8 cellular contexts compared by ENCODE assay signal in genomic region chr7:101126651-101127459, GRCh38. TPM values are rescaled to one million over a fixed set of nuclear protein-coding genes. Genes with fewer than 3 reads are reported as not detected.
A peak's percentile ranks its signal among the peaks of the same experiment; 100 is the strongest.
DNase-seq lines count a peak whose midpoint lies in the region; ATAC-seq and TF ChIP-seq lines count a peak whose summit lies in the region.

Gene SERPINE1 (plus strand): TSS chr7:101127104. CDS start chr7:101128394, 1,290 bp downstream.

- no peak within 1 kb of the TSS for H2BK5ac ChIP-seq in neuronal stem cell (ENCODE audit: low read length)

- peak; percentile 79 for ATAC-seq in activated T-helper 17 cell treated with anti-CD3 and anti-CD28 coated beads, Interleukin-2, amount 50 U/mL, for 72 hours (replicated peaks)
- ATAC-seq in GM21390 (IDR thresholded peaks at IDR 0.05; ENCODE audit: unreplicated experiment), result no peak

- no peaks in the 10 kb centered on the region for H3F3A ChIP-seq in OCI-LY1 (ENCODE audit: insufficient read depth, low read length)

- no peaks in the 10 kb centered on the region for H3K9me3 Mint-ChIP-seq in activated T-helper 17 cell treated with anti-CD3 and anti-CD28 coated beads, Interleukin-2, amount 50 U/mL, for 72 hours

- H3K36me3 ChIP-seq in HEK293 (ENCODE audit: control insufficient read depth in 2 of 2, insufficient read depth in 1 of 2, low read length in 2 of 2) (no peaks in the 10 kb centered on the region), OCI-LY1 (ENCODE audit: insufficient read depth, low read length) (no peaks in the 10 kb centered on the region), neuronal stem cell (replicated peaks in 1 of 2; ENCODE audit: control insufficient read depth in 2 of 2, insufficient read depth in 2 of 2, low read length in 2 of 2) (no peaks in the 10 kb centered on the region), urinary bladder (ENCODE audit: insufficient read depth) (no peaks in the 10 kb centered on the region)

- H3K4me3 Mint-ChIP-seq in activated T-helper 17 cell treated with anti-CD3 and anti-CD28 coated beads, Interleukin-2, amount 50 U/mL, for 72 hours, result peak within 1 kb of the TSS; percentile 65

- DNase-seq in GM12864 (ENCODE audit: low read depth), result peak; percentile 58
- peak; percentile 73 for DNase-seq in foreskin melanocyte
- no peak for DNase-seq in neuronal stem cell (ENCODE audit: low spot score)

- no peaks in the 10 kb centered on the region for H3K36me3 Mint-ChIP-seq in activated T-helper 17 cell treated with anti-CD3 and anti-CD28 coated beads, Interleukin-2, amount 50 U/mL, for 72 hours (ENCODE audit: low read depth)

- H3K23ac ChIP-seq in neuronal stem cell (ENCODE audit: low read depth, low read length, poor library complexity), result no peak within 1 kb of the TSS

- H3K9me2 ChIP-seq in OCI-LY1 (ENCODE audit: low read depth, low read length), result no peaks in the 10 kb centered on the region

- no peaks in the 10 kb centered on the region for H3K9me3 ChIP-seq in HEK293 (ENCODE audit: control insufficient read depth, insufficient read depth, low read depth, low read length)
- H3K9me3 ChIP-seq in OCI-LY1 (ENCODE audit: low read length), result no peaks in the 10 kb centered on the region
- H3K9me3 ChIP-seq in neuronal stem cell (replicated peaks in 1 of 2; ENCODE audit: control insufficient read depth in 2 of 2, insufficient read depth in 1 of 2, low read depth in 1 of 2, low read length in 2 of 2), result no peaks in the 10 kb centered on the region

- no peak within 1 kb of the TSS for H2BK120ac ChIP-seq in neuronal stem cell (ENCODE audit: low read depth, low read length)

- H4K20me1 ChIP-seq in OCI-LY1 (ENCODE audit: insufficient read depth, low read length), result no peaks in the 10 kb centered on the region

- POLR2A ChIA-PET in HEK293 (lab: Yijun Ruan, JAX), result interaction anchor here (0.6 to 1.6 kb wide), 6 partner anchors 10 to 39 kb away, joined by 3 to 4 read pairs (median 3); partner anchors contain the start of gene VGF

- H3K4me1 Mint-ChIP-seq in activated T-helper 17 cell treated with anti-CD3 and anti-CD28 coated beads, Interleukin-2, amount 50 U/mL, for 72 hours, result peaks cover 24% of the 10 kb centered on the region

- H4K8ac ChIP-seq in neuronal stem cell (ENCODE audit: low read depth, low read length), result no peak within 1 kb of the TSS

- no peaks in the 10 kb centered on the region; the same call in 1 of the 2 replicates for H3K4me1 ChIP-seq in HEK293 (ENCODE audit: control insufficient read depth, insufficient read depth, low read length)
- H3K4me1 ChIP-seq in OCI-LY1 (ENCODE audit: insufficient read depth, low read length, severe bottlenecking), result peaks cover 14% of the 10 kb centered on the region
- peaks cover 16 to 28% of the 10 kb centered on the region in 2 donors for H3K4me1 ChIP-seq in neuronal stem cell (ENCODE audit: control insufficient read depth in 2 of 2, insufficient read depth in 1 of 2, low read depth in 1 of 2, low read length in 2 of 2)
- H3K4me1 ChIP-seq in urinary bladder (ENCODE audit: insufficient read depth), result no peaks in the 10 kb centered on the region

- H3K4me3 ChIP-seq in GM12864 (ENCODE audit: low read depth, low read length) (no peak within 1 kb of the TSS), HEK293 (ENCODE audit: low read depth, low read length) (peak within 1 kb of the TSS; percentile 4; the same call in 1 of the 2 replicates), OCI-LY1 (ENCODE audit: low read depth, low read length, poor library complexity, severe bottlenecking) (peak within 1 kb of the TSS; percentile 36), neuronal stem cell (ENCODE audit: low read length in 2 of 2) (peak within 1 kb of the TSS; percentile 33 to 56), urinary bladder (ENCODE audit: low read depth, low read length) (no peak within 1 kb of the TSS)

- no peak within 1 kb of the TSS for H4K91ac ChIP-seq in neuronal stem cell (ENCODE audit: low read depth, low read length, poor library complexity)

- CTCF ChIA-PET in HEK293 (lab: Yijun Ruan, JAX), result interaction anchor here (0.7 to 6.7 kb wide), 4 partner anchors 11 to 42 kb away, joined by 3 to 37 read pairs (median 6); partner anchors contain the start of gene TRIM56

- peak within 1 kb of the TSS; percentile 77 for H2AK5ac ChIP-seq in neuronal stem cell (ENCODE audit: low read depth, low read length)

- H2BK12ac ChIP-seq in neuronal stem cell (ENCODE audit: low read length), result no peak within 1 kb of the TSS

- H3K27me3 Mint-ChIP-seq in activated T-helper 17 cell treated with anti-CD3 and anti-CD28 coated beads, Interleukin-2, amount 50 U/mL, for 72 hours, result peaks cover 49% of the 10 kb centered on the region

- no peak within 1 kb of the TSS; the same call in 1 of the 2 replicates for H3K9ac ChIP-seq in OCI-LY1 (ENCODE audit: low read length)
- H3K9ac ChIP-seq in neuronal stem cell (ENCODE audit: low read depth, low read length, poor library complexity), result no peak within 1 kb of the TSS

- H2BK15ac ChIP-seq in neuronal stem cell (ENCODE audit: low read length), result no peak within 1 kb of the TSS

- peak within 1 kb of the TSS; percentile 50 for H3K27ac Mint-ChIP-seq in activated T-helper 17 cell treated with anti-CD3 and anti-CD28 coated beads, Interleukin-2, amount 50 U/mL, for 72 hours

- H3K27ac ChIP-seq in HEK293 (ENCODE audit: extremely low read depth, low read depth, low read length) (no peak within 1 kb of the TSS), OCI-LY1 (ENCODE audit: low read depth, low read length, poor library complexity, severe bottlenecking) (no peak within 1 kb of the TSS), neuronal stem cell (replicated peaks; ENCODE audit: low read length) (no peak within 1 kb of the TSS), urinary bladder (ENCODE audit: low read depth) (peak within 1 kb of the TSS; percentile 51)

- no peaks in the 10 kb centered on the region for H3K79me2 ChIP-seq in OCI-LY1 (ENCODE audit: insufficient read depth, low read length)

- peak within 1 kb of the TSS; percentile 59 for H3K18ac ChIP-seq in neuronal stem cell (ENCODE audit: low read length)

- WGBS in neuronal stem cell (ENCODE audit: extremely low coverage in 2 of 2, insufficient read length in 2 of 2, insufficient replicate concordance in 1 of 2), 2 donors, result no CpG with 5 or more reads among the region's 22 CpGs
- 3% methylated on average over 22 of the region's 22 CpGs for WGBS in urinary bladder

- H3K4ac ChIP-seq in neuronal stem cell (ENCODE audit: low read length), result no peak within 1 kb of the TSS

- peak within 1 kb of the TSS; percentile 54 for H3K4me2 ChIP-seq in OCI-LY1 (ENCODE audit: low read length)
- peak within 1 kb of the TSS; percentile 35 for H3K4me2 ChIP-seq in neuronal stem cell (ENCODE audit: insufficient read depth, low read length, poor library complexity, severe bottlenecking)

- H3K79me1 ChIP-seq in neuronal stem cell (ENCODE audit: low read depth, low read length), result no peaks in the 10 kb centered on the region

- peak; percentile 43 for TF ChIP-seq CTCF in GM12864 (IDR thresholded peaks at IDR 0.05; ENCODE audit: low read depth, low read length, missing control alignments)
- TF ChIP-seq CTCF in HEK293 (tag by site-specific recombination; IDR thresholded peaks at IDR 0.05), result peak; percentile 39; the same call in 1 of the 2 replicates
- peak; percentile 44 for TF ChIP-seq CTCF in OCI-LY1 (IDR thresholded peaks at IDR 0.05; ENCODE audit: low read length)

- H2AFZ ChIP-seq in OCI-LY1 (ENCODE audit: low read length) (no peak within 1 kb of the TSS), neuronal stem cell (ENCODE audit: low read length) (peak within 1 kb of the TSS; percentile 80)

- H3K27me3 ChIP-seq in OCI-LY1 (ENCODE audit: insufficient read depth, low read length), result peaks cover 5% of the 10 kb centered on the region
- peaks cover 0 to 4% (median 0%) of the 10 kb centered on the region in 3 experiments for H3K27me3 ChIP-seq in neuronal stem cell (ENCODE audit: control insufficient read depth in 3 of 3, insufficient read depth in 3 of 3, low read depth in 1 of 3, low read length in 3 of 3)

- H3K14ac ChIP-seq in neuronal stem cell (ENCODE audit: low read length), result no peak within 1 kb of the TSS

TF ChIP-seq in HEK293, 187 proteins besides CTCF, POLR2A, EP300 and RAD21 (continues in another document):
- TF ChIP-seq ZNF37A (tag by site-specific recombination; IDR thresholded peaks at IDR 0.05) (no peak), ZNF341 (tag by site-specific recombination; IDR thresholded peaks at IDR 0.05; ENCODE audit: low read depth) (peak; percentile 89), SP2 (tag by site-specific recombination; IDR thresholded peaks at IDR 0.05) (peak; percentile 53), ZNF280C (tag by site-specific recombination; IDR thresholded peaks at IDR 0.05) (no peak), ZNF221 (tag by site-specific recombination; IDR thresholded peaks at IDR 0.05; ENCODE audit: borderline replicate concordance) (no peak), ZNF629 (tag by site-specific recombination; IDR thresholded peaks at IDR 0.05) (no peak), ZNF785 (tag by site-specific recombination; IDR thresholded peaks at IDR 0.05) (0 out of 2 replicates have a peak, but pooled peaks have one; percentile 22), ZNF623 (tag by site-specific recombination; IDR thresholded peaks at IDR 0.05) (0 out of 2 replicates have a peak, but pooled peaks have one; percentile 12), ZNF112 (tag by site-specific recombination; IDR thresholded peaks at IDR 0.05) (no peak), EGR2 (tag by site-specific recombination; IDR thresholded peaks at IDR 0.05; ENCODE audit: low read depth) (peak; percentile 92)

RNA-seq across cellular contexts. Expression of gene SERPINE1, which starts in this region (rescaled TPM):
- 1 to 10 TPM in 1 of 2 donors, under 1 TPM in 1; 0.30 to 4.5 TPM for total RNA-seq in activated T-helper 17 cell treated with anti-CD3 and anti-CD28 coated beads, Interleukin-2, amount 50 U/mL, for 72 hours
- 2.3 TPM for polyA plus RNA-seq in neuronal stem cell (2013, experiment 1 of 2)
- 2.2 TPM for polyA plus RNA-seq in neuronal stem cell (2013, experiment 2 of 2)
- total RNA-seq in urinary bladder, result 3.1 TPM
- polyA plus RNA-seq in urinary bladder, result 45.6 TPM

Comparison
In these comparisons a context has a peak if more than half of its experiments do, and no peak if none do; other contexts are left out.
1. H3K4me3 ChIP-seq: peak in HEK293 (single experiment), OCI-LY1 (single experiment) and neuronal stem cell (2 of 2); none in GM12864 (single experiment) and urinary bladder (single experiment).
2. Peak in every context shown above with its lines, with median percentiles within 50 percentile points of each other: CTCF ChIP-seq.